ENCODE assay signal across 25 cellular contexts in genomic region chr2:212385241-212385640, GRCh38.
"Had no signal": no experiment of that assay in that cellular context is flagged by ENCODE, and none has a peak within 500 bp of the region (broad histone marks: within the 10 kb centered on the region; RNA-seq: fewer than 3 reads in every experiment).

No MANE protein-coding gene starts in this region.

- H3K27ac Mint-ChIP-seq: activated CD8-positive, alpha-beta T cell treated with anti-CD3 and anti-CD28 coated beads, Interleukin-2, amount 10 ng/mL, durations not matched to agents 7 days and 5 days; activated naive CD8-positive, alpha-beta T cell treated with anti-CD3 and anti-CD28 coated beads, Interleukin-2, amount 10 ng/mL, durations not matched to agents 7 days and 5 days; T-helper 17 cell; WTC11 had no signal

- H3K4me1 Mint-ChIP-seq: activated naive CD8-positive, alpha-beta T cell treated with anti-CD3 and anti-CD28 coated beads, Interleukin-2, amount 10 ng/mL, durations not matched to agents 7 days and 5 days; T-helper 17 cell had no signal

- ATAC-seq: activated CD8-positive, alpha-beta T cell treated with anti-CD3 and anti-CD28 coated beads, Interleukin-2, amount 10 ng/mL, durations not matched to agents 7 days and 5 days; PC-3; T-helper 17 cell; WTC11 had no signal

- H3K4me3 ChIP-seq: colonic mucosa had no signal

- H3K27ac ChIP-seq: brain microvascular endothelial cell, colonic mucosa had no signal

- H3K9me3 Mint-ChIP-seq: activated naive CD8-positive, alpha-beta T cell treated with anti-CD3 and anti-CD28 coated beads, Interleukin-2, amount 10 ng/mL, durations not matched to agents 7 days and 5 days; WTC11 had no signal

- H3K27me3 Mint-ChIP-seq: activated naive CD8-positive, alpha-beta T cell treated with anti-CD3 and anti-CD28 coated beads, Interleukin-2, amount 10 ng/mL, durations not matched to agents 7 days and 5 days; T-helper 17 cell had no signal

- H3K36me3 Mint-ChIP-seq: activated naive CD8-positive, alpha-beta T cell treated with anti-CD3 and anti-CD28 coated beads, Interleukin-2, amount 10 ng/mL, durations not matched to agents 7 days and 5 days; WTC11 had no signal

- DNase-seq: activated CD4-positive, alpha-beta T cell treated with anti-CD3 and anti-CD28 coated beads for 48 hours; activated CD4-positive, alpha-beta T cell treated with anti-CD3 and anti-CD28 coated beads, Interleukin-2, amount 50 U/mL, for 4 hours; activated CD4-positive, CD25-positive, alpha-beta regulatory T cell treated with anti-CD3 and anti-CD28 coated beads, Interleukin-2, amount 50 U/mL, for 72 hours; activated CD8-positive, alpha-beta memory T cell treated with anti-CD3 and anti-CD28 coated beads, Interleukin-2, amount 50 U/mL, for 48 hours; activated CD8-positive, alpha-beta T cell treated with anti-CD3 and anti-CD28 coated beads, Interleukin-2, amount 10 ng/mL, durations not matched to agents 7 days and 5 days; activated naive CD4-positive, alpha-beta T cell treated with anti-CD3 and anti-CD28 coated beads, Interleukin-2, amount 50 U/mL, for 16 hours; activated naive CD8-positive, alpha-beta T cell treated with anti-CD3 and anti-CD28 coated beads, Interleukin-2, amount 10 ng/mL, durations not matched to agents 7 days and 5 days; activated T-cell treated with anti-CD3 and anti-CD28 coated beads, Interleukin-2, amount 50 U/mL, for 1 hour; amygdala; brain microvascular endothelial cell; caudate nucleus; colonic mucosa; MM.1S; NCI-H1105 treated with DMSO at 0.1 percent for 48 hours; NCI-H1436 treated with DMSO at 0.1 percent for 48 hours; NCI-H187; NCI-H2081 treated with DMSO at 0.1 percent for 48 hours; NCI-H2171 treated with DMSO at 0.1 percent for 48 hours; NCI-H226; NCI-H510A treated with DMSO at 0.1 percent for 48 hours; PC-3; SIG-M5; T-helper 17 cell; T-helper 9 cell had no signal

- H3K4me3 Mint-ChIP-seq: activated CD8-positive, alpha-beta T cell treated with anti-CD3 and anti-CD28 coated beads, Interleukin-2, amount 10 ng/mL, durations not matched to agents 7 days and 5 days; activated naive CD8-positive, alpha-beta T cell treated with anti-CD3 and anti-CD28 coated beads, Interleukin-2, amount 10 ng/mL, durations not matched to agents 7 days and 5 days; T-helper 17 cell; WTC11 had no signal
